In the genomic region with DNA sequence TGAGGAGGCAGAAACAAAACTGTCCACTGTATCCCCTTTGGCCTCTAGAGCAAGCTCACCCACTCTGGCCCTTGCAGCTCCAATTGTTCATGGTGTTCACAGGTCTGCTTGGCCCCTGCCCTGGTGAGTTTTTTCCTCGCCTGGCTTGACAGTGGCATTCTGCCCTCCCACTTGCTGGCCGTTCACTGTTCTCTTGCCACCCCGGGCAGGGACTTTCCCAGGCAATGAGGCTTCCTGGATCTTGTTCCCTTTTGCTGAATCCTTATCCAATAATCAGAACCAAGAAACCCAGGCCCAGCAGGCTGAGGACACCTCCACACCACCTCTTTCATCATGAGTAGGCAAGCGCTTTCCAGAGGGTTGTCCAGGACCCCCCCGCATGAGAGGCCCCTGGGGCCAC, we compare ENCODE assay signal across 14 cellular contexts.
"Had no signal": no experiment of that assay in that cellular context is flagged by ENCODE, and none has a peak within 500 bp of the region (broad histone marks: within the 10 kb centered on the region; RNA-seq: fewer than 3 reads in every experiment).

No MANE protein-coding gene starts in this region.

- H3K36me3 ChIP-seq: ascending aorta, neural progenitor cell, sigmoid colon, upper lobe of right lung had no signal

- H3K4me1 ChIP-seq: sigmoid colon, upper lobe of right lung had no signal

- H3K27me3 ChIP-seq: ascending aorta, neural progenitor cell, sigmoid colon, upper lobe of right lung had no signal

- H3K27ac ChIP-seq: ascending aorta, neural progenitor cell, sigmoid colon, upper lobe of right lung had no signal

- H3K27ac Mint-ChIP-seq: activated naive CD8-positive, alpha-beta T cell treated with anti-CD3 and anti-CD28 coated beads, Interleukin-2, amount 50 U/mL, for 24 hours; activated T-helper 1 cell treated with anti-CD3 and anti-CD28 coated beads, Interleukin-12 subunit alpha, Interleukin-12 subunit beta, Interleukin-2, Interleukin-4 antibody, amounts not matched to agents 30 ng/mL and 10 ng/mL and 1 ng/mL, durations not matched to agents 14 hours and 24 hours and 36 hours; stimulated activated naive B cell treated with anti-CD40 and anti-IgM and Interleukin-4, amounts not matched to agents 10 μg/mL and 1 μg/mL and 100 μg/mL, for 72 hours; T-helper 1 cell treated with Interleukin-12 subunit alpha and Interleukin-12 subunit beta and Interleukin-4 antibody, amounts not matched to agents 30 μg/mL and 1 μg/mL, for 36 hours had no signal

- H3K27me3 Mint-ChIP-seq: activated naive CD8-positive, alpha-beta T cell treated with anti-CD3 and anti-CD28 coated beads, Interleukin-2, amount 50 U/mL, for 24 hours; stimulated activated naive B cell treated with anti-CD40 and anti-IgM and Interleukin-4, amounts not matched to agents 10 μg/mL and 1 μg/mL and 100 μg/mL, for 72 hours had no signal

- H3K9me3 ChIP-seq: upper lobe of right lung had no signal

- FAIRE-seq: frontal cortex had no signal

- H3K4me1 Mint-ChIP-seq: activated naive CD8-positive, alpha-beta T cell treated with anti-CD3 and anti-CD28 coated beads, Interleukin-2, amount 50 U/mL, for 24 hours had no signal

- H3K4me3 Mint-ChIP-seq: activated naive CD8-positive, alpha-beta T cell treated with anti-CD3 and anti-CD28 coated beads, Interleukin-2, amount 50 U/mL, for 24 hours; activated T-helper 1 cell treated with anti-CD3 and anti-CD28 coated beads, Interleukin-12 subunit alpha, Interleukin-12 subunit beta, Interleukin-2, Interleukin-4 antibody, amounts not matched to agents 30 ng/mL and 10 ng/mL and 1 ng/mL, durations not matched to agents 14 hours and 24 hours and 36 hours; neural progenitor cell; stimulated activated naive B cell treated with anti-CD40 and anti-IgM and Interleukin-4, amounts not matched to agents 10 μg/mL and 1 μg/mL and 100 μg/mL, for 72 hours; T-helper 1 cell treated with Interleukin-12 subunit alpha and Interleukin-12 subunit beta and Interleukin-4 antibody, amounts not matched to agents 30 μg/mL and 1 μg/mL, for 36 hours had no signal

- DNase-seq: activated CD4-positive, alpha-beta T cell treated with anti-CD3 and anti-CD28 coated beads for 48 hours; activated naive CD4-positive, alpha-beta T cell treated with Interleukin-2 at 50 U/mL for 16 hours; activated naive CD8-positive, alpha-beta T cell treated with anti-CD3 and anti-CD28 coated beads, Interleukin-2, amount 50 U/mL, for 24 hours; islet precursor cell; posterior cingulate gyrus; sigmoid colon; stimulated activated CD4-positive, alpha-beta T cell treated with anti-CD3 and anti-CD28 coated beads, Interleukin-2, amount 100 ng/mL, for 24 hours; stimulated activated naive B cell treated with anti-CD40 and anti-IgM and Interleukin-4, amounts not matched to agents 10 μg/mL and 1 μg/mL and 100 μg/mL, for 72 hours; upper lobe of right lung had no signal

- H3K9me3 Mint-ChIP-seq: activated T-helper 1 cell treated with anti-CD3 and anti-CD28 coated beads, Interleukin-12 subunit alpha, Interleukin-12 subunit beta, Interleukin-2, Interleukin-4 antibody, amounts not matched to agents 30 ng/mL and 10 ng/mL and 1 ng/mL, durations not matched to agents 14 hours and 24 hours and 36 hours; T-helper 1 cell treated with Interleukin-12 subunit alpha and Interleukin-12 subunit beta and Interleukin-4 antibody, amounts not matched to agents 30 μg/mL and 1 μg/mL, for 36 hours had no signal

- H3K4me3 ChIP-seq: ascending aorta, neural progenitor cell, sigmoid colon, upper lobe of right lung had no signal
